ENCODE assay signal across 9 cellular contexts in genomic region chr6:48069280-48069679, GRCh38. TPM values are rescaled to one million over a fixed set of nuclear protein-coding genes. Genes with fewer than 3 reads are reported as not detected.
DNase-seq lines count a peak whose midpoint lies in the region; ATAC-seq and TF ChIP-seq lines count a peak whose summit lies in the region.
"Had no signal": no experiment of that assay in that cellular context is flagged by ENCODE, and none has a peak within 500 bp of the region (broad histone marks: within the 10 kb centered on the region; RNA-seq: fewer than 3 reads in every experiment).

No MANE protein-coding gene starts in this region.

- no peak overlapping the region for H3K27ac Mint-ChIP-seq in WTC11
- no peak overlapping the region for H3K27ac Mint-ChIP-seq in activated naive CD4-positive, alpha-beta T cell treated with anti-CD3 and anti-CD28 coated beads for 36 hours
- H3K27ac Mint-ChIP-seq: activated CD4-positive, alpha-beta memory T cell treated with anti-CD3 and anti-CD28 coated beads, Interleukin-2, amount 10 ng/mL, durations not matched to agents 7 days and 5 days had no signal

- POLR2A ChIA-PET in WTC11 (lab: Charles Lee), result no interaction called here

- intact Hi-C loops in activated naive CD4-positive, alpha-beta T cell treated with anti-CD3 and anti-CD28 coated beads for 36 hours (cut with micrococcal nuclease), result no loop called here

- H3K27me3 Mint-ChIP-seq in WTC11 (ENCODE audit: low read depth), result peaks cover 46% of the 10 kb centered on the region
- peaks cover 24% of the 10 kb centered on the region for H3K27me3 Mint-ChIP-seq in activated naive CD4-positive, alpha-beta T cell treated with anti-CD3 and anti-CD28 coated beads for 36 hours (ENCODE audit: low read depth)

- in situ Hi-C loops in brain microvascular endothelial cell (cut with HindIII; ENCODE audit: low pct_ligation_motif_present, low sequenced_read_pairs), result no loop called here

- peaks cover 43% of the 10 kb centered on the region for H3K27me3 ChIP-seq in iPS-18a (ENCODE audit: control insufficient read depth, insufficient read depth, low read length)
- peaks cover 0 to 8% (median 5%) of the 10 kb centered on the region in 5 donors for H3K27me3 ChIP-seq in subcutaneous abdominal adipose tissue (ENCODE audit: control insufficient read depth in 5 of 5, insufficient read depth in 4 of 5, low read length in 5 of 5)
- peaks cover 6% of the 10 kb centered on the region for H3K27me3 ChIP-seq in brain microvascular endothelial cell (replicated peaks)

- H3K4me1 Mint-ChIP-seq in WTC11, result peaks cover 32% of the 10 kb centered on the region
- H3K4me1 Mint-ChIP-seq in activated naive CD4-positive, alpha-beta T cell treated with anti-CD3 and anti-CD28 coated beads for 36 hours (ENCODE audit: low read depth), result no peaks in the 10 kb centered on the region
- H3K4me1 Mint-ChIP-seq: activated CD4-positive, alpha-beta memory T cell treated with anti-CD3 and anti-CD28 coated beads, Interleukin-2, amount 10 ng/mL, durations not matched to agents 7 days and 5 days had no signal

- no peak overlapping the region for H3K27ac ChIP-seq in iPS-18a (ENCODE audit: low read length)
- H3K27ac ChIP-seq in subcutaneous abdominal adipose tissue (ENCODE audit: low read depth, low read length), result no peak overlapping the region
- no peak overlapping the region for H3K27ac ChIP-seq in brain microvascular endothelial cell

- DNase-seq in NCI-H2227 (lab: John Stamatoyannopoulos, UW; ENCODE audit: unreplicated experiment) (peak; percentile 0), NCI-H2227 treated with DMSO at 0.1 percent for 48 hours (lab: John Stamatoyannopoulos, UW) (no peak), WTC11 (ENCODE audit: low spot score) (peak; percentile 22), NCI-H2171 treated with DMSO at 0.1 percent for 48 hours (lab: John Stamatoyannopoulos, UW) (no peak), brain microvascular endothelial cell (no peak)
- no peak for DNase-seq in activated naive CD4-positive, alpha-beta T cell treated with anti-CD3 and anti-CD28 coated beads for 36 hours
- DNase-seq: activated CD4-positive, alpha-beta memory T cell treated with anti-CD3 and anti-CD28 coated beads, Interleukin-2, amount 10 ng/mL, durations not matched to agents 7 days and 5 days had no signal

- H3K9me3 ChIP-seq in iPS-18a (ENCODE audit: control insufficient read depth, low read depth, low read length) (no peaks in the 10 kb centered on the region), subcutaneous abdominal adipose tissue (ENCODE audit: control insufficient read depth in 5 of 5, low read length in 5 of 5) (no peaks in the 10 kb centered on the region)

- no peaks in the 10 kb centered on the region for H3K36me3 Mint-ChIP-seq in WTC11
- H3K36me3 Mint-ChIP-seq in activated naive CD4-positive, alpha-beta T cell treated with anti-CD3 and anti-CD28 coated beads for 36 hours (ENCODE audit: low read depth), result no peaks in the 10 kb centered on the region

- H3K9ac ChIP-seq in iPS-18a (ENCODE audit: low read length) (no peak overlapping the region), subcutaneous abdominal adipose tissue (ENCODE audit: low read length in 5 of 5) (no peak overlapping the region)

- CTCF ChIA-PET in WTC11 (lab: Charles Lee), result no interaction called here
- CTCF ChIA-PET in activated naive CD4-positive, alpha-beta T cell treated with anti-CD3 and anti-CD28 coated beads for 36 hours (lab: Charles Lee), result no interaction called here

- H3K9me3 Mint-ChIP-seq in WTC11, result no peaks in the 10 kb centered on the region
- no peaks in the 10 kb centered on the region for H3K9me3 Mint-ChIP-seq in activated naive CD4-positive, alpha-beta T cell treated with anti-CD3 and anti-CD28 coated beads for 36 hours
- H3K9me3 Mint-ChIP-seq: activated CD4-positive, alpha-beta memory T cell treated with anti-CD3 and anti-CD28 coated beads, Interleukin-2, amount 10 ng/mL, durations not matched to agents 7 days and 5 days had no signal

- TF ChIP-seq CTCF in WTC11 (IDR thresholded peaks at IDR 0.05), result no peak
- TF ChIP-seq CTCF in brain microvascular endothelial cell (IDR thresholded peaks at IDR 0.05; ENCODE audit: low read depth, low read length, missing control alignments), result no peak

- ATAC-seq in WTC11, result peak; percentile 50

- H3K4me1 ChIP-seq in iPS-18a (ENCODE audit: control insufficient read depth, low read depth, low read length) (peaks cover 18% of the 10 kb centered on the region), subcutaneous abdominal adipose tissue (ENCODE audit: control insufficient read depth in 5 of 5, insufficient read depth in 5 of 5, low read length in 5 of 5) (peaks cover 2 to 26% (median 23%) of the 10 kb centered on the region in 5 donors)

- H3K4me3 ChIP-seq in iPS-18a (ENCODE audit: low read length), result peak overlapping the region; percentile 50
- H3K4me3 ChIP-seq in subcutaneous abdominal adipose tissue (ENCODE audit: low read depth in 1 of 5, low read length in 5 of 5), result peak overlapping the region in 4 of 5 donors; percentile 23 to 64 (median 47)
- no peak overlapping the region for H3K4me3 ChIP-seq in brain microvascular endothelial cell (ENCODE audit: low read depth, low read length)

- peak overlapping the region; percentile 74 for H3K4me3 Mint-ChIP-seq in WTC11
- H3K4me3 Mint-ChIP-seq in activated naive CD4-positive, alpha-beta T cell treated with anti-CD3 and anti-CD28 coated beads for 36 hours, result no peak overlapping the region
- H3K4me3 Mint-ChIP-seq: activated CD4-positive, alpha-beta memory T cell treated with anti-CD3 and anti-CD28 coated beads, Interleukin-2, amount 10 ng/mL, durations not matched to agents 7 days and 5 days had no signal

- H3K36me3 ChIP-seq in iPS-18a (ENCODE audit: control insufficient read depth, low read depth, low read length) (no peaks in the 10 kb centered on the region), subcutaneous abdominal adipose tissue (ENCODE audit: control insufficient read depth in 5 of 5, insufficient read depth in 5 of 5, low read length in 5 of 5) (no peaks in the 10 kb centered on the region), brain microvascular endothelial cell (replicated peaks) (no peaks in the 10 kb centered on the region)

TF ChIP-seq in WTC11, 78 proteins besides CTCF, POLR2A, EP300 and RAD21 (continues in another document):
- TF ChIP-seq ZNF219 (CRISPR knock-in tag; IDR thresholded peaks at IDR 0.05; ENCODE audit: borderline replicate concordance) (no peak), HMGA2 (CRISPR knock-in tag; IDR thresholded peaks at IDR 0.05) (no peak), TCF7 (CRISPR knock-in tag; IDR thresholded peaks at IDR 0.05; ENCODE audit: low read depth) (no peak), GRHL2 (CRISPR knock-in tag; IDR thresholded peaks at IDR 0.05; ENCODE audit: insufficient replicate concordance, severe bottlenecking) (no peak), ATF3 (CRISPR knock-in tag; conservative IDR thresholded peaks at IDR 0.05) (no peak), FOXJ3 (CRISPR knock-in tag; IDR thresholded peaks at IDR 0.05; ENCODE audit: borderline replicate concordance) (no peak), FOXP4 (CRISPR knock-in tag; IDR thresholded peaks at IDR 0.05) (no peak), HMGXB4 (CRISPR knock-in tag; IDR thresholded peaks at IDR 0.05) (no peak), MLX (CRISPR knock-in tag; IDR thresholded peaks at IDR 0.05) (no peak)

RNA-seq across cellular contexts. Expression of gene PTCHD4, which starts 41.7 kb away (rescaled TPM):
- total RNA-seq in WTC11 (2021), result 0.69 to 1.6 TPM (median 1.0 TPM) in 3 replicates
- not detected for total RNA-seq in activated naive CD4-positive, alpha-beta T cell treated with anti-CD3 and anti-CD28 coated beads for 36 hours
- total RNA-seq: activated CD4-positive, alpha-beta memory T cell treated with anti-CD3 and anti-CD28 coated beads, Interleukin-2, amount 10 ng/mL, durations not matched to agents 7 days and 5 days had no signal

Comparison
In these comparisons a context has a peak if more than half of its experiments do, and no peak if none do; other contexts are left out.
1. DNase-seq: peak in NCI-H2227 (single experiment) and WTC11 (single experiment); none in NCI-H2227 treated with DMSO at 0.1 percent for 48 hours (single experiment), activated naive CD4-positive, alpha-beta T cell treated with anti-CD3 and anti-CD28 coated beads for 36 hours (single experiment), NCI-H2171 treated with DMSO at 0.1 percent for 48 hours (single experiment) and brain microvascular endothelial cell (single experiment).